8 cellular contexts compared by ENCODE assay signal in the genomic region with DNA sequence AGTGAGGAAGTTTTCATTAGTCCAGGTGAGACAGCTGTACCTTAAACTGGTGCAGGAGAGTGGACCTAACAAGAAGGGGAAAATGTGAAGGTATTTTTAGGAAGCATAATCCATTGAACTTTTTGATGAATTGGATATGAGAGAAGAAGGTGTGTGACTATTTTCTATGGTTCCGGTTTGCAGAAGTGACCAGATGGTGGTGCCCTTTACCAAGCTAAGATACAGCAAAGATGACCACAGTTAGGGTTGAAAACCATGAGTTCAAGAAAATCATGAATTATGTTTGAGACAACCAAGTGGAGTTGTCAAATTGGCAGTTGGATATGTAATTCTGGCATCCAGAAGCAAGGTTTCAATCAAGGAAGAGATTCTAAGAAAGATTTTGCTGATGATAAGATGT.
DNase-seq lines count a peak whose midpoint lies in the region; ATAC-seq and TF ChIP-seq lines count a peak whose summit lies in the region.
"Had no signal": no experiment of that assay in that cellular context is flagged by ENCODE, and none has a peak within 500 bp of the region (broad histone marks: within the 10 kb centered on the region; RNA-seq: fewer than 3 reads in every experiment).

No MANE protein-coding gene starts in this region.

- no peak overlapping the region for H3K4me2 ChIP-seq in neural progenitor cell

- H3K9ac ChIP-seq in adipocyte (ENCODE audit: low read length) = no peak overlapping the region
- H3K9ac ChIP-seq in neural progenitor cell = no peak overlapping the region

- peaks cover 1% of the 10 kb centered on the region for H3K4me1 Mint-ChIP-seq in neural progenitor cell

- no peaks in the 10 kb centered on the region for H4K20me1 ChIP-seq in neural progenitor cell (ENCODE audit: low read depth)

- DNase-seq in GM12864 (ENCODE audit: low read depth) = no peak
- peak; percentile 16 for DNase-seq in NAMALWA (ENCODE audit: low spot score)
- DNase-seq in adipocyte (ENCODE audit: low read depth) = peak; percentile 43
- DNase-seq in neural progenitor cell (ENCODE audit: low spot score) = peak; percentile 50
- no peak for DNase-seq in stimulated activated CD4-positive, alpha-beta T cell treated with anti-CD3 and anti-CD28 coated beads, Interleukin-1b, Interleukin-23, amount 100 ng/mL, for 48 hours
- DNase-seq in DMS79 treated with DMSO at 0.1 percent for 48 hours (lab: John Stamatoyannopoulos, UW) = no peak

- H3K36me3 Mint-ChIP-seq in neural progenitor cell = no peaks in the 10 kb centered on the region

- no peaks in the 10 kb centered on the region for H3K4me1 ChIP-seq in adipocyte (ENCODE audit: control insufficient read depth, insufficient read depth, low read length)
- no peaks in the 10 kb centered on the region for H3K4me1 ChIP-seq in neural progenitor cell
- H3K4me1 ChIP-seq: HAP-1 had no signal

- no peaks in the 10 kb centered on the region for H3K79me2 ChIP-seq in neural progenitor cell (ENCODE audit: low read depth)

- no peak overlapping the region for H3K27ac Mint-ChIP-seq in neural progenitor cell

- TF ChIP-seq CTCF in GM12864 (IDR thresholded peaks at IDR 0.05; ENCODE audit: low read depth, low read length, missing control alignments) (peak; percentile 27), neural progenitor cell (IDR thresholded peaks at IDR 0.05) (peak; percentile 84)

- H3F3A ChIP-seq in neural progenitor cell (ENCODE audit: low read depth) = no peaks in the 10 kb centered on the region

- H3K27me3 ChIP-seq in adipocyte (replicated peaks; ENCODE audit: control insufficient read depth, insufficient read depth, low read length) (no peaks in the 10 kb centered on the region), neural progenitor cell (no peaks in the 10 kb centered on the region)

- H3K4me3 Mint-ChIP-seq in neural progenitor cell = no peak overlapping the region

- no peak for ATAC-seq in HG03460 (IDR thresholded peaks at IDR 0.05; ENCODE audit: unreplicated experiment)

- no peak overlapping the region for H3K27ac ChIP-seq in neural progenitor cell

- no peaks in the 10 kb centered on the region for H3K36me3 ChIP-seq in adipocyte (ENCODE audit: control insufficient read depth, insufficient read depth, low read length, severe bottlenecking)
- H3K36me3 ChIP-seq in neural progenitor cell = no peaks in the 10 kb centered on the region
- H3K36me3 ChIP-seq: HAP-1 had no signal

- no peak overlapping the region for H2AFZ ChIP-seq in neural progenitor cell (replicated peaks)

- H3K4me3 ChIP-seq in GM12864 (ENCODE audit: low read depth, low read length) = no peak overlapping the region
- H3K4me3 ChIP-seq in adipocyte (ENCODE audit: low read length) = no peak overlapping the region
- no peak overlapping the region for H3K4me3 ChIP-seq in neural progenitor cell
- H3K4me3 ChIP-seq: HAP-1 had no signal

- no peaks in the 10 kb centered on the region for H3K27me3 Mint-ChIP-seq in neural progenitor cell (ENCODE audit: insufficient read depth, low read depth)

- H3K9me3 ChIP-seq in adipocyte (ENCODE audit: control insufficient read depth, low read length) (no peaks in the 10 kb centered on the region), neural progenitor cell (ENCODE audit: low read depth) (no peaks in the 10 kb centered on the region)
- H3K9me3 ChIP-seq: HAP-1 had no signal

- H3K9me3 Mint-ChIP-seq in neural progenitor cell = no peaks in the 10 kb centered on the region

Comparison
In these comparisons a context has a peak if more than half of its experiments do, and no peak if none do; other contexts are left out.
1. DNase-seq: peak in NAMALWA (single experiment), adipocyte (single experiment) and neural progenitor cell (single experiment); none in GM12864 (single experiment), stimulated activated CD4-positive, alpha-beta T cell treated with anti-CD3 and anti-CD28 coated beads, Interleukin-1b, Interleukin-23, amount 100 ng/mL, for 48 hours (single experiment) and DMS79 treated with DMSO at 0.1 percent for 48 hours (single experiment).